In the genomic region with DNA sequence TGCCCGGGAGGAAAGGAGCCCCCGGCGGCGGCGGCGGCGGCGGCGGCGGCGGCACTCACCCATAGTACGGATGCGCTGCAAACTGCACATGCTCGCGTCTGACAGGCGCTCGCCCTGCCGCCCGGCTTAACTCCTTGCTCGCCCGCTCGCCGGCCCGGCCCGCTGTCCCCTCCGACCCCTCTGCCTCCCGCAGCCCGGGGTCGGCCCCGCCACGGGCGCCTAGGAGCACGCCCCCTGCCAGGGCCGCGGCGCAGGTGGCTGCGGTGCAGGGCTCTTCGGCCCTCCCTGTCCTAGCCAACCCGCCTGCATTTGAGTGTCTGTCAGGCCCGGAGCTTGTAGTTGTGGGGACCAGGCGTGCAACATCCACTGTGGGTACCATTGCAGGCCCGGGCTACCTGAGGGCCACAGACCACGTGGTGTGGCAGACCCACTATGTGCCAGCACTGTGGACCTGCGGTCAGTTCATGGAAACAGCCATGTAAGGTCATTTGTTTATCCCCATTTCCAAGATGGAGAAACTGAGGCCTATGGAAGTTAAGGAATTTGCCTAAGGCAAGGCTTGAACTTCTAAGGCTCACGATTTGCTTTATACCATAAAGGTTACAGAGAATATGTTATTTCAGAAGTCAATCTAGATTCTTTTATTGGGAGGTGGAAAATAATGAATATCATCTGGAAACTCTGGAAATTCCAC, we compare ENCODE assay signal across 2 cellular contexts.
A peak's percentile ranks its signal among the peaks of the same experiment; 100 is the strongest.
TF ChIP-seq lines count a peak whose summit lies in the region.

No MANE protein-coding gene starts in this region.

TF ChIP-seq in SK-N-SH, 30 proteins besides CTCF, POLR2A, EP300 and RAD21:
- TF ChIP-seq MXI1 (IDR thresholded peaks at IDR 0.05; ENCODE audit: low read depth, low read length) (peak; percentile 35; the same call in 1 of the 2 replicates), TCF12 (IDR thresholded peaks at IDR 0.05) (no peak), ELF1 (IDR thresholded peaks at IDR 0.05) (no peak)

TF ChIP-seq in HepG2, 621 proteins besides CTCF, POLR2A, EP300 and RAD21:
- TF ChIP-seq HNRNPLL (IDR thresholded peaks at IDR 0.05; ENCODE audit: low read depth, low read length, poor library complexity, severe bottlenecking) (peak; percentile 13), ZNF652 (CRISPR knock-in tag; IDR thresholded peaks at IDR 0.05; ENCODE audit: borderline replicate concordance, low read depth) (peak; percentile 44; the same call in 1 of the 2 replicates), ZBTB8A (CRISPR knock-in tag; IDR thresholded peaks at IDR 0.05; ENCODE audit: borderline replicate concordance, low read depth) (no peak), ZKSCAN1 (IDR thresholded peaks at IDR 0.05; ENCODE audit: low read length) (peak; percentile 71; the same call in 1 of the 2 replicates), ZNF629 (CRISPR knock-in tag; conservative IDR thresholded peaks at IDR 0.05) (peak; percentile 93), CCDC6 (CRISPR knock-in tag; IDR thresholded peaks at IDR 0.05) (0 out of 2 replicates have a peak, but pooled peaks have one; percentile 4), ZFX (CRISPR knock-in tag; IDR thresholded peaks at IDR 0.05; ENCODE audit: low read depth) (peak; percentile 35; the same call in 1 of the 2 replicates), ZMYM3 (CRISPR knock-in tag; IDR thresholded peaks at IDR 0.05) (peak; percentile 63), KDM1A (CRISPR knock-in tag; IDR thresholded peaks at IDR 0.05) (0 out of 2 replicates have a peak, but pooled peaks have one; percentile 26), ZMYM4 (CRISPR knock-in tag; IDR thresholded peaks at IDR 0.05) (peak; percentile 36; the same call in 1 of the 2 replicates), RCOR2 (CRISPR knock-in tag; IDR thresholded peaks at IDR 0.05) (0 out of 2 replicates have a peak, but pooled peaks have one; percentile 23), ZBTB1 (CRISPR knock-in tag; IDR thresholded peaks at IDR 0.05; ENCODE audit: borderline replicate concordance) (no peak)
- TF ChIP-seq, protein P1, sequence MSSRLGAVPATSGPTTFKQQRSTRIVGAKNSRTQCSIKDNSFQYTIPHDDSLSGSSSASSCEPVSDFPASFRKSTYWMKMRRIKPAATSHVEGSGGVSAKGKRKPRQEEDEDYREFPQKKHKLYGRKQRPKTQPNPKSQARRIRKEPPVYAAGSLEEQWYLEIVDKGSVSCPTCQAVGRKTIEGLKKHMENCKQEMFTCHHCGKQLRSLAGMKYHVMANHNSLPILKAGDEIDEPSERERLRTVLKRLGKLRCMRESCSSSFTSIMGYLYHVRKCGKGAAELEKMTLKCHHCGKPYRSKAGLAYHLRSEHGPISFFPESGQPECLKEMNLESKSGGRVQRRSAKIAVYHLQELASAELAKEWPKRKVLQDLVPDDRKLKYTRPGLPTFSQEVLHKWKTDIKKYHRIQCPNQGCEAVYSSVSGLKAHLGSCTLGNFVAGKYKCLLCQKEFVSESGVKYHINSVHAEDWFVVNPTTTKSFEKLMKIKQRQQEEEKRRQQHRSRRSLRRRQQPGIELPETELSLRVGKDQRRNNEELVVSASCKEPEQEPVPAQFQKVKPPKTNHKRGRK (CRISPR knock-in tag; IDR thresholded peaks at IDR 0.05) = no peak
